ENCODE assay signal across 6 cellular contexts in genomic region chr15:40323953-40324937, GRCh38. TPM values are rescaled to one million over a fixed set of nuclear protein-coding genes. Genes with fewer than 3 reads are reported as not detected.
A peak's percentile ranks its signal among the peaks of the same experiment; 100 is the strongest.
DNase-seq lines count a peak whose midpoint lies in the region; ATAC-seq, FAIRE-seq and TF ChIP-seq lines count a peak whose summit lies in the region.

No MANE protein-coding gene starts in this region.

- peak; percentile 9 for ATAC-seq in GM21723 (IDR thresholded peaks at IDR 0.05; ENCODE audit: unreplicated experiment)

- POLR2A ChIA-PET in A673 (lab: Charles Lee; ENCODE audit: low non-redundant PET) = no interaction called here

- CTCF ChIA-PET in A673 (lab: Charles Lee) = interaction anchor here (0.6 to 1.2 kb wide), 3 partner anchors 16 to 158 kb away, joined by 4 to 7 read pairs (median 4); partner anchors contain the start of gene CCDC9B

- H3K4me1 ChIP-seq in A673 (ENCODE audit: insufficient read depth, low read length, poor library complexity, severe bottlenecking) (peaks cover 47% of the 10 kb centered on the region), keratinocyte (ENCODE audit: control insufficient read depth, extremely low read depth, insufficient read depth, low read length) (peaks cover 45% of the 10 kb centered on the region)

- H2AFZ ChIP-seq in keratinocyte (ENCODE audit: control insufficient read depth, low read length) = peak overlapping the region; percentile 62

- no TSS peak for BruUV-seq in A673 (replicated peaks; lab: Mats Ljungman, UMichigan)

- TF ChIP-seq CTCF in A673 (conservative IDR thresholded peaks at IDR 0.05; ENCODE audit: low read depth, low read length) (no peak), keratinocyte (optimal IDR thresholded peaks at IDR 0.05 in 1 of 3, IDR thresholded peaks at IDR 0.05 in 1 of 3, conservative IDR thresholded peaks at IDR 0.05 in 1 of 3; ENCODE audit: extremely low read depth in 1 of 3, insufficient read depth in 2 of 3, low read length in 3 of 3) (no peak)

- dilution Hi-C loops in keratinocyte (cut with MboI; ENCODE audit: extremely low pct_ligation_motif_present, low sequenced_read_pairs) = no loop called here

- no peaks in the 10 kb centered on the region for H3K36me3 ChIP-seq in A673 (ENCODE audit: insufficient read depth, low read length, poor library complexity, severe bottlenecking)
- peaks cover 0 to 10% of the 10 kb centered on the region in 2 experiments for H3K36me3 ChIP-seq in keratinocyte (ENCODE audit: control insufficient read depth in 2 of 2, extremely low read depth in 1 of 2, insufficient read depth in 2 of 2, low read length in 2 of 2)

- no peaks in the 10 kb centered on the region for H3K27me3 ChIP-seq in A673 (replicated peaks; ENCODE audit: insufficient read depth, low read depth, low read length, poor library complexity)
- H3K27me3 ChIP-seq in keratinocyte (ENCODE audit: control insufficient read depth, extremely low read depth, insufficient read depth, low read length) = no peaks in the 10 kb centered on the region

- peaks cover 3% of the 10 kb centered on the region for H3K9me1 ChIP-seq in keratinocyte (ENCODE audit: control insufficient read depth, extremely low read depth, insufficient read depth, low read length)

- peak overlapping the region; percentile 60 for H3K4me3 ChIP-seq in A673 (ENCODE audit: low read depth, low read length, poor library complexity, severe bottlenecking)
- H3K4me3 ChIP-seq in keratinocyte (ENCODE audit: control insufficient read depth in 2 of 3, extremely low read depth in 1 of 3, insufficient read depth in 2 of 3, low read depth in 1 of 3, low read length in 3 of 3) = peak overlapping the region; percentile 65 to 73 (median 73)

- H3K4me2 ChIP-seq in keratinocyte (ENCODE audit: control insufficient read depth, extremely low read depth, insufficient read depth, low read depth, low read length) = peak overlapping the region; percentile 60

- no peak for FAIRE-seq in keratinocyte (lab: Jason Lieb, UNC)

- H3K27ac ChIP-seq in A673 (ENCODE audit: low read depth, low read length, poor library complexity, severe bottlenecking) = peak overlapping the region; percentile 41
- no peak overlapping the region for H3K27ac ChIP-seq in keratinocyte (ENCODE audit: control insufficient read depth, insufficient read depth, low read length)

- DNase-seq in A673 (ENCODE audit: low spot score) = no peak
- peak; percentile 29 to 37 for DNase-seq in activated CD4-positive, alpha-beta T cell treated with anti-CD3 and anti-CD28 coated beads, Interleukin-2, amount 50 U/mL, for 48 hours
- no peak for DNase-seq in keratinocyte (ENCODE audit: low read depth, low spot score)
- no peak for DNase-seq in NCI-H2196 (lab: John Stamatoyannopoulos, UW; ENCODE audit: unreplicated experiment)
- DNase-seq in stimulated activated CD4-positive, alpha-beta T cell treated with anti-CD3 and anti-CD28 coated beads, Interleukin-1b, Interleukin-23, amount 100 ng/mL, for 48 hours = no peak

- H4K20me1 ChIP-seq in keratinocyte (ENCODE audit: control insufficient read depth, extremely low read depth, insufficient read depth, low read length) = no peaks in the 10 kb centered on the region

- H3K9me3 ChIP-seq in A673 (ENCODE audit: low read depth, low read length, poor library complexity, severe bottlenecking) = no peaks in the 10 kb centered on the region
- no peaks in the 10 kb centered on the region for H3K9me3 ChIP-seq in keratinocyte (ENCODE audit: control insufficient read depth, low read depth, low read length)

- H3K79me2 ChIP-seq in keratinocyte (ENCODE audit: control insufficient read depth, insufficient read depth, low read length) = peaks cover 21% of the 10 kb centered on the region

- H3K9ac ChIP-seq in keratinocyte (ENCODE audit: control insufficient read depth, extremely low read depth, insufficient read depth, low read length) = peak overlapping the region; percentile 65

- intact Hi-C loops in A673 (cut with micrococcal nuclease; ENCODE audit: unreplicated experiment) = no loop called here

RNA-seq across cellular contexts. Expression of gene INAFM2, which starts 0.8 kb away (rescaled TPM):
- total RNA-seq in A673 (2021) = 14.5 and 15.6 TPM in 2 replicates
- 9.1 to 15.2 TPM (median 13.5 TPM) in 3 replicates for polyA plus RNA-seq in keratinocyte
- 2.5 TPM for polyA plus RNA-seq in keratinocyte (2011; ENCODE audit: low read depth)
- 8.5 and 17.1 TPM in 2 replicates for polyA plus RNA-seq in keratinocyte (2011; cell fraction: cytosol; rRNA removed)
- 17.2 and 18.4 TPM in 2 replicates for polyA plus RNA-seq in keratinocyte (2011; cell fraction: nucleus; rRNA removed)
- polyA plus RNA-seq in keratinocyte (2012; ENCODE audit: low replicate concordance) = 7.8 and 18.3 TPM in 2 replicates
- 4.8 to 6.7 TPM (median 6.4 TPM) in 3 replicates for polyA minus RNA-seq in keratinocyte
- polyA minus RNA-seq in keratinocyte (2011; cell fraction: cytosol; rRNA and poly(A)+ RNA removed) = 10.7 TPM
- 4.6 and 5.9 TPM in 2 replicates for polyA minus RNA-seq in keratinocyte (2011; cell fraction: nucleus; rRNA and poly(A)+ RNA removed)

RNA-seq across cellular contexts. Expression of gene CCDC9B, which starts 16.5 kb away (rescaled TPM):
- 8.6 and 8.9 TPM in 2 replicates for total RNA-seq in A673 (2021)
- 6.3 to 9.6 TPM (median 7.4 TPM) in 3 replicates for polyA plus RNA-seq in keratinocyte
- polyA plus RNA-seq in keratinocyte (2011; ENCODE audit: low read depth) = 32.3 TPM
- 7.6 and 13.9 TPM in 2 replicates for polyA plus RNA-seq in keratinocyte (2011; cell fraction: cytosol; rRNA removed)
- polyA plus RNA-seq in keratinocyte (2011; cell fraction: nucleus; rRNA removed) = 105 and 122 TPM in 2 replicates
- polyA plus RNA-seq in keratinocyte (2012; ENCODE audit: low replicate concordance) = 22.8 and 85.9 TPM in 2 replicates
- 27.3 to 109 TPM (median 58.7 TPM) in 3 replicates for polyA minus RNA-seq in keratinocyte
- 16.5 TPM for polyA minus RNA-seq in keratinocyte (2011; cell fraction: cytosol; rRNA and poly(A)+ RNA removed)
- 44.7 and 58.6 TPM in 2 replicates for polyA minus RNA-seq in keratinocyte (2011; cell fraction: nucleus; rRNA and poly(A)+ RNA removed)

RNA-seq across cellular contexts. Expression of gene PLCB2, which starts 16.5 kb away (rescaled TPM):
- 5.6 and 6.6 TPM in 2 replicates for total RNA-seq in A673 (2021)
- 0.52 to 1.1 TPM (median 0.73 TPM) in 3 replicates for polyA plus RNA-seq in keratinocyte
- polyA plus RNA-seq in keratinocyte (2011; ENCODE audit: low read depth) = not detected
- polyA plus RNA-seq in keratinocyte (2011; cell fraction: cytosol; rRNA removed) = 0.69 and 0.72 TPM in 2 replicates
- polyA plus RNA-seq in keratinocyte (2011; cell fraction: nucleus; rRNA removed) = 0.73 and 1.3 TPM in 2 replicates
- 0.23 and 1.4 TPM in 2 replicates for polyA plus RNA-seq in keratinocyte (2012; ENCODE audit: low replicate concordance)
- polyA minus RNA-seq in keratinocyte = 0.40 to 0.69 TPM in 2 of 3 replicates, not detected in the other
- polyA minus RNA-seq in keratinocyte (2011; cell fraction: cytosol; rRNA and poly(A)+ RNA removed) = not detected
- not detected in 2 replicates for polyA minus RNA-seq in keratinocyte (2011; cell fraction: nucleus; rRNA and poly(A)+ RNA removed)

RNA-seq across cellular contexts. Expression of gene PHGR1, which starts 26.6 kb away (rescaled TPM):
- total RNA-seq in A673 (2021) = not detected in 2 replicates
- polyA plus RNA-seq in keratinocyte = not detected in 3 replicates
- not detected for polyA plus RNA-seq in keratinocyte (2011; ENCODE audit: low read depth)
- polyA plus RNA-seq in keratinocyte (2011; cell fraction: cytosol; rRNA removed) = not detected in 2 replicates
- polyA plus RNA-seq in keratinocyte (2011; cell fraction: nucleus; rRNA removed) = not detected in 2 replicates
- not detected in 2 replicates for polyA plus RNA-seq in keratinocyte (2012; ENCODE audit: low replicate concordance)
- polyA minus RNA-seq in keratinocyte = not detected in 3 replicates
- polyA minus RNA-seq in keratinocyte (2011; cell fraction: cytosol; rRNA and poly(A)+ RNA removed) = not detected
- polyA minus RNA-seq in keratinocyte (2011; cell fraction: nucleus; rRNA and poly(A)+ RNA removed) = not detected in 2 replicates

RNA-seq across cellular contexts. Expression of gene DISP2, which starts 33.8 kb away (rescaled TPM):
- 0.62 and 1.3 TPM in 2 replicates for total RNA-seq in A673 (2021)
- 0.12 to 0.68 TPM (median 0.12 TPM) in 3 replicates for polyA plus RNA-seq in keratinocyte
- polyA plus RNA-seq in keratinocyte (2011; ENCODE audit: low read depth) = 0.05 TPM
- polyA plus RNA-seq in keratinocyte (2011; cell fraction: cytosol; rRNA removed) = 0.09 and 0.60 TPM in 2 replicates
- polyA plus RNA-seq in keratinocyte (2011; cell fraction: nucleus; rRNA removed) = 0.97 and 1.1 TPM in 2 replicates
- 0.28 and 1.6 TPM in 2 replicates for polyA plus RNA-seq in keratinocyte (2012; ENCODE audit: low replicate concordance)
- polyA minus RNA-seq in keratinocyte = 0.26 to 1.2 TPM (median 0.64 TPM) in 3 replicates
- 0.19 TPM for polyA minus RNA-seq in keratinocyte (2011; cell fraction: cytosol; rRNA and poly(A)+ RNA removed)
- polyA minus RNA-seq in keratinocyte (2011; cell fraction: nucleus; rRNA and poly(A)+ RNA removed) = 0.54 and 0.74 TPM in 2 replicates

Comparison
In these comparisons a context has a peak if more than half of its experiments do, and no peak if none do; other contexts are left out.
1. DNase-seq: peak in activated CD4-positive, alpha-beta T cell treated with anti-CD3 and anti-CD28 coated beads, Interleukin-2, amount 50 U/mL, for 48 hours (2 of 2); none in A673 (single experiment), keratinocyte (single experiment), NCI-H2196 (single experiment) and stimulated activated CD4-positive, alpha-beta T cell treated with anti-CD3 and anti-CD28 coated beads, Interleukin-1b, Interleukin-23, amount 100 ng/mL, for 48 hours (single experiment).